In genomic region chr12:72872488-72872887, GRCh38 we compare ENCODE assay signal across 1 cellular context.
TF ChIP-seq lines count a peak whose summit lies in the region.

No MANE protein-coding gene starts in this region.

TF ChIP-seq in WTC11, 78 proteins besides CTCF, POLR2A, EP300 and RAD21 (continued from another document):
- TF ChIP-seq ARID4B (CRISPR knock-in tag; IDR thresholded peaks at IDR 0.05; ENCODE audit: borderline replicate concordance) (no peak), NR1H2 (CRISPR knock-in tag; IDR thresholded peaks at IDR 0.05) (no peak), ESRRA (CRISPR knock-in tag; IDR thresholded peaks at IDR 0.05; ENCODE audit: borderline replicate concordance) (no peak), NFATC4 (CRISPR knock-in tag; IDR thresholded peaks at IDR 0.05) (no peak), NR2C2 (CRISPR knock-in tag; IDR thresholded peaks at IDR 0.05) (no peak), KAT7 (CRISPR knock-in tag; IDR thresholded peaks at IDR 0.05; ENCODE audit: borderline replicate concordance) (no peak), ZNF416 (CRISPR knock-in tag; IDR thresholded peaks at IDR 0.05) (no peak), MXD4 (CRISPR knock-in tag; IDR thresholded peaks at IDR 0.05; ENCODE audit: borderline replicate concordance) (no peak), E2F1 (CRISPR knock-in tag; IDR thresholded peaks at IDR 0.05) (no peak)
- TF ChIP-seq, protein P1, sequence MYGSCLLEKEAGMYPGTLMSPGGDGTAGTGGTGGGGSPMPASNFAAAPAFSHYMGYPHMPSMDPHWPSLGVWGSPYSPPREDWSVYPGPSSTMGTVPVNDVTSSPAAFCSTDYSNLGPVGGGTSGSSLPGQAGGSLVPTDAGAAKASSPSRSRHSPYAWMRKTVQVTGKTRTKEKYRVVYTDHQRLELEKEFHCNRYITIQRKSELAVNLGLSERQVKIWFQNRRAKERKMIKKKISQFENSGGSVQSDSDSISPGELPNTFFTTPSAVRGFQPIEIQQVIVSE (CRISPR knock-in tag; IDR thresholded peaks at IDR 0.05; ENCODE audit: borderline replicate concordance), result no peak
